9 cellular contexts compared by ENCODE assay signal in the genomic region with DNA sequence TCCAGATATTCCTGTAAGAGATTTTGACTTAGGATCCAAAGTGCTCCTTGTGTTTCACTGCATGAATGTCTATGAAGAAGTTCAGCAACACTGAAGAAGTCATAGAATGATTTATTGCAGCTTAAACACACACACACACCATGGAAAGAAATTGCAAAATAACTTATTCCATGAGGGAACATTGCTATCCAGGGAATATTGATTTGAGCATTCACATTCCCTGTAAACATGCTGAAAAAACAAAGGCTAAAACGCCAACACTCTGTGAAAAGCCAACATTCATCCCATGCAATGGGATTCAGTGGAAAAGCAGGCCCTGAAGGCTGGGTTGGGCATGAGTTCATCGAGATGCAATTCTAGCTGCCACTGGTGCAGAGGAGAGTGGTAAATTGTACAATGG.
"Had no signal": no experiment of that assay in that cellular context is flagged by ENCODE, and none has a peak within 500 bp of the region (broad histone marks: within the 10 kb centered on the region; RNA-seq: fewer than 3 reads in every experiment).

No MANE protein-coding gene starts in this region.

- H3K4me3 Mint-ChIP-seq: GM23338, H9, HFFc6 had no signal

- H3K4me1 Mint-ChIP-seq: GM23338, H9 had no signal

- DNase-seq: GM23248, GOT3, H7, H9, HCEC 1CT, HFFc6 had no signal

- ATAC-seq: GM23338, HCT116 had no signal

- H3K9me3 Mint-ChIP-seq: GM23338, H9, HFFc6 had no signal

- H3K4me1 ChIP-seq: HAP-1 had no signal

- H3K4me3 ChIP-seq: GM23248, GM23338, HAP-1 had no signal

- H3K9me3 ChIP-seq: HAP-1 had no signal

- H3K27ac ChIP-seq: GM23248 had no signal

- H3K27ac Mint-ChIP-seq: GM23338, H9, HFFc6 had no signal

- H3K36me3 ChIP-seq: HAP-1 had no signal
